ENCODE assay signal across 13 cellular contexts in the genomic region with DNA sequence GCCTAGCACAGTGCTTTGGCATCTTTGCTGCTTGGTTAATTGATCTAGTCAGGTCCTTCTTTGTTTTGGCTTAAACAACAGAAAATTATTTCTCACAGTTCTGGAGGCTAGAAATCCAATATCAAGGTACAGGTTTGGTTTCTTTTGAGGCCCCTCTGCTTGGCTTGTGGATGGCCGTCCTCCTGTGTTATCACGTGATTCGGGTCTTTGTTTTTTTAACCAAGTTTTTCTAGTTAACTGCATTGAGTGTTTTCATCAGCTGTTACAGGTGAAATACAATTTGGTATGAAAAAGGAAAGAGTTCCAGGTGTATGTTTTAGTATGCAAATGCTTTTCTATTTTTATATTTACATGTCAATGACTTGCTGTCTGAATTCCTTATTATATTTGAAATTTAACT. TPM values are rescaled to one million over a fixed set of nuclear protein-coding genes. Genes with fewer than 3 reads are reported as not detected.
A peak's percentile ranks its signal among the peaks of the same experiment; 100 is the strongest.
DNase-seq lines count a peak whose midpoint lies in the region; ATAC-seq, FAIRE-seq and TF ChIP-seq lines count a peak whose summit lies in the region.
"Had no signal": no experiment of that assay in that cellular context is flagged by ENCODE, and none has a peak within 500 bp of the region (broad histone marks: within the 10 kb centered on the region; RNA-seq: fewer than 3 reads in every experiment).

No MANE protein-coding gene starts in this region.

- H3K9me3 ChIP-seq in K562 (replicated peaks; ENCODE audit: control insufficient read depth, insufficient read depth, low read depth, low read length): no peaks in the 10 kb centered on the region
- H3K9me3 ChIP-seq: esophagus squamous epithelium had no signal

- H3K27me3 Mint-ChIP-seq in naive thymus-derived CD8-positive, alpha-beta T cell: no peaks in the 10 kb centered on the region
- H3K27me3 Mint-ChIP-seq: central memory CD8-positive, alpha-beta T cell had no signal

- peaks cover 6% of the 10 kb centered on the region; the same call in 1 of the 2 replicates for H4K20me1 ChIP-seq in K562 (replicated peaks; ENCODE audit: control insufficient read depth, insufficient read depth, low read length)

- intact Hi-C loops in K562 (cut with micrococcal nuclease): loop anchor here (5.0 to 10.0 kb wide), 2 partner anchors 129 to 153 kb away; partner anchors contain the start of gene LYRM9

- H3K79me2 ChIP-seq in K562 (ENCODE audit: control insufficient read depth, insufficient read depth, low read length): peaks cover 84% of the 10 kb centered on the region

- BruUV-seq in K562 (replicated peaks; lab: Mats Ljungman, UMichigan): no TSS peak

- H3K4me3 Mint-ChIP-seq in naive thymus-derived CD8-positive, alpha-beta T cell: peak overlapping the region in 9 of 10 donors; percentile 22 to 86 (median 54)

- no peaks in the 10 kb centered on the region for H3K9me3 Mint-ChIP-seq in naive thymus-derived CD8-positive, alpha-beta T cell
- H3K9me3 Mint-ChIP-seq: central memory CD8-positive, alpha-beta T cell had no signal

- TF ChIP-seq RAD21 in K562 (CRISPR knock-in tag; conservative IDR thresholded peaks at IDR 0.05 in 1 of 2, IDR thresholded peaks at IDR 0.05 in 1 of 2): no peak

- H3K36me3 ChIP-seq in BJ (ENCODE audit: control insufficient read depth, insufficient read depth, low read length) (no peaks in the 10 kb centered on the region), K562 (ENCODE audit: control insufficient read depth, insufficient read depth, low read length) (peaks cover 45% of the 10 kb centered on the region)
- H3K36me3 ChIP-seq: esophagus squamous epithelium had no signal

- 70% methylated on average over 3 of the region's 3 CpGs for whole genome bisulfite sequencing in K562 (ENCODE audit: insufficient coverage, low coverage, missing lambda C conversion rate)

- H3K9ac ChIP-seq in K562 (ENCODE audit: insufficient read depth in 1 of 2, low read depth in 2 of 2, low read length in 2 of 2): no peak overlapping the region

- H3K27me3 ChIP-seq in BJ (ENCODE audit: control insufficient read depth, insufficient read depth, low read length) (no peaks in the 10 kb centered on the region), K562 (ENCODE audit: control insufficient read depth in 2 of 2, insufficient read depth in 2 of 2, low read length in 2 of 2) (no peaks in the 10 kb centered on the region)
- H3K27me3 ChIP-seq: esophagus squamous epithelium had no signal

- H3K4me3 ChIP-seq in BJ (ENCODE audit: low read depth, low read length) (peak overlapping the region; percentile 14), HFF-Myc (replicated peaks; ENCODE audit: low read depth, low read length) (peak overlapping the region; percentile 70), K562 (no peak overlapping the region)
- H3K4me3 ChIP-seq: esophagus squamous epithelium had no signal

- TF ChIP-seq CTCF in BJ (IDR thresholded peaks at IDR 0.05; ENCODE audit: insufficient read depth, low read depth, low read length) (no peak), HFF-Myc (IDR thresholded peaks at IDR 0.05; ENCODE audit: low read depth, low read length, missing control alignments) (no peak), K562 (IDR thresholded peaks at IDR 0.05 in 2 of 3, conservative IDR thresholded peaks at IDR 0.05 in 1 of 3; ENCODE audit: insufficient read depth in 2 of 3, low read depth in 1 of 3, low read length in 3 of 3) (no peak)

- H3K9me1 ChIP-seq in K562 (ENCODE audit: control insufficient read depth, insufficient read depth, low read length): no peaks in the 10 kb centered on the region

- no peak overlapping the region for H2AFZ ChIP-seq in K562 (ENCODE audit: low read depth, low read length)

- TF ChIP-seq EP300 in K562 (IDR thresholded peaks at IDR 0.05; ENCODE audit: low read length): no peak

- in situ Hi-C loops in K562 (cut with MboI): no loop called here

- TF ChIP-seq POLR2A in K562 (conservative IDR thresholded peaks at IDR 0.05): no peak

- no peak for DNase-seq in BJ (ENCODE audit: low read depth)
- no peak for DNase-seq in HFF-Myc (ENCODE audit: extremely low read depth, low read depth)
- no peak for DNase-seq in K562 (ENCODE audit: extremely low read depth in 1 of 4, low spot score in 3 of 4)
- no peak for DNase-seq in naive thymus-derived CD8-positive, alpha-beta T cell
- no peak for DNase-seq in stimulated activated CD4-positive, alpha-beta T cell treated with anti-CD3 and anti-CD28 coated beads, Interleukin-4, amount 100 ng/mL, for 1 hour
- DNase-seq in hippocampal formation (lab: John Stamatoyannopoulos, UW): no peak
- DNase-seq in midbrain (lab: John Stamatoyannopoulos, UW): no peak
- DNase-seq: esophagus squamous epithelium, NCI-H1694 had no signal

- peaks cover 46 to 94% (median 80%) of the 10 kb centered on the region in 4 donors for H3K4me1 Mint-ChIP-seq in naive thymus-derived CD8-positive, alpha-beta T cell

- H3K4me1 ChIP-seq in K562 (replicated peaks in 1 of 2; ENCODE audit: control insufficient read depth in 2 of 2, insufficient read depth in 2 of 2, low read length in 2 of 2): peaks cover 7 to 14% of the 10 kb centered on the region in 2 experiments; a peak in 4 of 5 replicates

- no peak overlapping the region for H3K27ac ChIP-seq in K562 (ENCODE audit: extremely low read depth, low read depth, low read length)
- H3K27ac ChIP-seq: esophagus squamous epithelium had no signal

- peaks cover 0 to 2% (median 0%) of the 10 kb centered on the region in 3 donors for H3K36me3 Mint-ChIP-seq in naive thymus-derived CD8-positive, alpha-beta T cell

- POLR2A ChIA-PET in BJ (lab: Charles Lee) (no interaction called here), K562 (lab: Yijun Ruan, JAX) (no interaction called here)
- POLR2A ChIA-PET in naive thymus-derived CD8-positive, alpha-beta T cell (lab: Charles Lee): no interaction called here

- FAIRE-seq in K562 (lab: Jason Lieb, UNC): no peak
- FAIRE-seq: islet of Langerhans had no signal

- peak overlapping the region; percentile 33; the same call in 1 of the 2 replicates for H3K4me2 ChIP-seq in K562 (ENCODE audit: insufficient read depth, low read length)

- CTCF ChIA-PET in BJ (lab: Yijun Ruan, JAX) (no interaction called here), K562 (lab: Yijun Ruan, JAX; ENCODE audit: low intra/inter-chr PET ratio) (no interaction called here)

- no peak for ATAC-seq in K562
- ATAC-seq in naive thymus-derived CD8-positive, alpha-beta T cell: no peak
- ATAC-seq in HG03439 (IDR thresholded peaks at IDR 0.05; ENCODE audit: unreplicated experiment): no peak
- ATAC-seq: activated CD4-positive, CD25-positive, alpha-beta regulatory T cell treated with anti-CD3 and anti-CD28 coated beads, Interleukin-2, amount 50 U/mL, for 24 hours had no signal

- H3K27ac Mint-ChIP-seq in naive thymus-derived CD8-positive, alpha-beta T cell: peak overlapping the region in 1 of 10 donors; percentile 58

TF ChIP-seq in K562, 482 proteins besides CTCF, POLR2A, EP300 and RAD21 (continues in another document):
- TF ChIP-seq ZKSCAN3 (CRISPR knock-in tag; IDR thresholded peaks at IDR 0.05) (no peak), TCFL5 (CRISPR knock-in tag; conservative IDR thresholded peaks at IDR 0.05) (no peak), TOE1 (IDR thresholded peaks at IDR 0.05; ENCODE audit: borderline replicate concordance) (peak; percentile 54; the same call in 1 of the 2 replicates), TOE1 (CRISPR knock-in tag; IDR thresholded peaks at IDR 0.05; ENCODE audit: borderline replicate concordance, low read depth) (no peak), RAD51 (IDR thresholded peaks at IDR 0.05; ENCODE audit: borderline replicate concordance, low read depth) (peak; percentile 65; the same call in 1 of the 2 replicates)
- TF ChIP-seq, protein P1, sequence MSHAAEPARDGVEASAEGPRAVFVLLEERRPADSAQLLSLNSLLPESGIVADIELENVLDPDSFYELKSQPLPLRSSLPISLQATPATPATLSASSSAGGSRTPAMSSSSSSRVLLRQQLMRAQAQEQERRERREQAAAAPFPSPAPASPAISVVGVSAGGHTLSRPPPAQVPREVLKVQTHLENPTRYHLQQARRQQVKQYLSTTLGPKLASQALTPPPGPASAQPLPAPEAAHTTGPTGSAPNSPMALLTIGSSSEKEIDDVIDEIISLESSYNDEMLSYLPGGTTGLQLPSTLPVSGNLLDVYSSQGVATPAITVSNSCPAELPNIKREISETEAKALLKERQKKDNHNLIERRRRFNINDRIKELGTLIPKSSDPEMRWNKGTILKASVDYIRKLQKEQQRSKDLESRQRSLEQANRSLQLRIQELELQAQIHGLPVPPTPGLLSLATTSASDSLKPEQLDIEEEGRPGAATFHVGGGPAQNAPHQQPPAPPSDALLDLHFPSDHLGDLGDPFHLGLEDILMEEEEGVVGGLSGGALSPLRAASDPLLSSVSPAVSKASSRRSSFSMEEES (CRISPR knock-in tag; IDR thresholded peaks at IDR 0.05): peak; percentile 86

RNA-seq across cellular contexts. Expression of gene NLK, which starts 2.8 kb away (rescaled TPM):
- 16.5 and 25.1 TPM in 2 replicates for polyA plus RNA-seq in BJ (2011; rRNA removed)
- polyA minus RNA-seq in BJ (2011; rRNA and poly(A)+ RNA removed): 32.6 and 54.4 TPM in 2 replicates
- total RNA-seq in K562 (2011; cell fraction: chromatin; rRNA removed; ENCODE audit: low replicate concordance): 88.0 and 129 TPM in 2 replicates
- 64.0 and 66.8 TPM in 2 replicates for total RNA-seq in K562 (2011; cell fraction: nucleolus; rRNA removed)
- 80.4 and 113 TPM in 2 replicates for total RNA-seq in K562 (2011; cell fraction: nucleoplasm; rRNA removed)
- total RNA-seq in K562 (2014; rRNA removed): 25.7 and 25.8 TPM in 2 replicates
- 26.3 and 29.8 TPM in 2 replicates for total RNA-seq in K562 (2014; rRNA removed; fragmentation: Illumina TruSeq; extraction: Trizol)
- 33.2 and 33.7 TPM in 2 replicates for total RNA-seq in K562 (2015; rRNA removed; fragmentation: Illumina TruSeq; extraction: Trizol)
- 29.1 and 29.2 TPM in 2 replicates for total RNA-seq in K562 (2021)
- polyA plus RNA-seq in K562 (2011; rRNA removed): 44.4 and 59.6 TPM in 2 replicates
- polyA plus RNA-seq in K562 (2011; cell fraction: cytosol; rRNA removed): 26.6 and 30.8 TPM in 2 replicates
- 92.1 and 137 TPM in 2 replicates for polyA plus RNA-seq in K562 (2011; cell fraction: nucleus; rRNA removed)
- polyA plus RNA-seq in K562 (2012): 24.3 and 28.6 TPM in 2 replicates
- 30.5 and 33.7 TPM in 2 replicates for polyA plus RNA-seq in K562 (2014; fragmentation: Illumina TruSeq; extraction: Trizol)
- polyA plus RNA-seq in K562 (2014; fragmentation: Nextera tagmentation; extraction: Ambion mirVana): 10 to 100 TPM; 10.9 to 11.1 TPM
- 26.7 and 27.7 TPM in 2 replicates for polyA plus RNA-seq in K562 (2014; rRNA removed)
- 58.5 and 80.6 TPM in 2 replicates for polyA minus RNA-seq in K562 (2011; rRNA and poly(A)+ RNA removed)
- 21.7 and 34.5 TPM in 2 replicates for polyA minus RNA-seq in K562 (2011; cell fraction: cytosol; rRNA and poly(A)+ RNA removed)
- 64.1 and 102 TPM in 2 replicates for polyA minus RNA-seq in K562 (2011; cell fraction: nucleus; rRNA and poly(A)+ RNA removed)
- total RNA-seq in naive thymus-derived CD8-positive, alpha-beta T cell: 10 to 100 TPM; 14.6 to 15.4 TPM
- polyA plus RNA-seq in naive thymus-derived CD8-positive, alpha-beta T cell: 1 to 10 TPM; 1.5 to 2.1 (median 2.1) TPM
